ENCODE assay signal across 21 cellular contexts in genomic region chr2:3099860-3100234, GRCh38.
DNase-seq lines count a peak whose midpoint lies in the region; ATAC-seq and TF ChIP-seq lines count a peak whose summit lies in the region.
"Had no signal": no experiment of that assay in that cellular context is flagged by ENCODE, and none has a peak within 500 bp of the region (broad histone marks: within the 10 kb centered on the region; RNA-seq: fewer than 3 reads in every experiment).

No MANE protein-coding gene starts in this region.

- intact Hi-C loops in upper lobe of right lung (cut with DNase I) (no loop called here), sigmoid colon (cut with DNase I) (no loop called here), testis (cut with DNase I; ENCODE audit: low total_unique reads) (no loop called here)

- 88 to 93% methylated on average over 12 of the region's 12 CpGs for WGBS in sigmoid colon, 2 donors
- WGBS in testis, 2 donors = 66 to 75% methylated on average over 11 to 12 of the region's 12 CpGs

- no peak overlapping the region for H3K4me3 ChIP-seq in GM12865 (ENCODE audit: low read depth, low read length)
- H3K4me3 ChIP-seq in NB4 (ENCODE audit: low read depth, low read length) = no peak overlapping the region
- no peak overlapping the region for H3K4me3 ChIP-seq in upper lobe of right lung
- no peak overlapping the region for H3K4me3 ChIP-seq in sigmoid colon
- H3K4me3 ChIP-seq in testis = no peak overlapping the region

- peak; percentile 8 for DNase-seq in GM12865 (ENCODE audit: low read depth)
- peak; percentile 35 for DNase-seq in NB4 (ENCODE audit: low read depth)
- peak; percentile 19 for DNase-seq in left lobe of liver (ENCODE audit: low spot score)
- peak; percentile 35 for DNase-seq in upper lobe of right lung
- no peak for DNase-seq in sigmoid colon
- no peak for DNase-seq in NAMALWA (ENCODE audit: low spot score)
- DNase-seq in testis = no peak
- DNase-seq: Caco-2; CD4-positive, CD25-positive, alpha-beta regulatory T cell; DMS153; GF-D8; GOT3; KG1; NCI-H1048; NCI-H1436; NCI-H1930; NCI-H526 treated with DMSO at 0.1 percent for 48 hours; SHP77 treated with DMSO at 0.1 percent for 48 hours; SK-N-SH; T-helper 1 cell had no signal

- H3K9me3 ChIP-seq in upper lobe of right lung (no peaks in the 10 kb centered on the region), sigmoid colon (no peaks in the 10 kb centered on the region), testis (no peaks in the 10 kb centered on the region)
- H3K9me3 ChIP-seq: Caco-2, SK-N-SH had no signal

- no peaks in the 10 kb centered on the region for H3K4me1 ChIP-seq in upper lobe of right lung
- peaks cover 0 to 7% (median 6%) of the 10 kb centered on the region in 4 donors for H3K4me1 ChIP-seq in sigmoid colon
- no peaks in the 10 kb centered on the region for H3K4me1 ChIP-seq in testis
- H3K4me1 ChIP-seq: Caco-2 had no signal

- no peak for TF ChIP-seq EP300 in sigmoid colon (IDR thresholded peaks at IDR 0.05)

- no peaks in the 10 kb centered on the region for H3K36me3 ChIP-seq in upper lobe of right lung
- no peaks in the 10 kb centered on the region for H3K36me3 ChIP-seq in sigmoid colon
- H3K36me3 ChIP-seq in testis (ENCODE audit: low read depth, missing control alignments) = no peaks in the 10 kb centered on the region

- no peaks in the 10 kb centered on the region for H3K27me3 ChIP-seq in upper lobe of right lung
- peaks cover 0 to 25% (median 3%) of the 10 kb centered on the region in 3 donors for H3K27me3 ChIP-seq in sigmoid colon
- H3K27me3 ChIP-seq in testis = no peaks in the 10 kb centered on the region

- TF ChIP-seq CTCF in GM12865 (IDR thresholded peaks at IDR 0.05; ENCODE audit: insufficient read depth, low read depth, low read length, missing control alignments) = no peak
- TF ChIP-seq CTCF in NB4 (IDR thresholded peaks at IDR 0.05; ENCODE audit: low read depth, low read length) = no peak
- TF ChIP-seq CTCF in upper lobe of right lung (IDR thresholded peaks at IDR 0.05) = no peak
- no peak for TF ChIP-seq CTCF in sigmoid colon (IDR thresholded peaks at IDR 0.05)
- no peak for TF ChIP-seq CTCF in testis (IDR thresholded peaks at IDR 0.05)

- H3K27ac ChIP-seq in upper lobe of right lung (no peak overlapping the region), sigmoid colon (no peak overlapping the region), testis (no peak overlapping the region)

- no peak for ATAC-seq in left lobe of liver
- ATAC-seq in upper lobe of right lung = no peak
- ATAC-seq: HCT116 had no signal

- TF ChIP-seq POLR2A in NB4 (IDR thresholded peaks at IDR 0.05; ENCODE audit: extremely low read depth, insufficient read length) = no peak
- TF ChIP-seq POLR2A in sigmoid colon (IDR thresholded peaks at IDR 0.05) = no peak
- no peak for TF ChIP-seq POLR2A in testis (IDR thresholded peaks at IDR 0.05)

Comparison
In these comparisons a context has a peak if more than half of its experiments do, and no peak if none do; other contexts are left out.
1. DNase-seq: peak in GM12865 (single experiment), NB4 (single experiment), left lobe of liver (single experiment) and upper lobe of right lung (single experiment); none in sigmoid colon (single experiment), NAMALWA (single experiment) and testis (single experiment).